In the genomic region with DNA sequence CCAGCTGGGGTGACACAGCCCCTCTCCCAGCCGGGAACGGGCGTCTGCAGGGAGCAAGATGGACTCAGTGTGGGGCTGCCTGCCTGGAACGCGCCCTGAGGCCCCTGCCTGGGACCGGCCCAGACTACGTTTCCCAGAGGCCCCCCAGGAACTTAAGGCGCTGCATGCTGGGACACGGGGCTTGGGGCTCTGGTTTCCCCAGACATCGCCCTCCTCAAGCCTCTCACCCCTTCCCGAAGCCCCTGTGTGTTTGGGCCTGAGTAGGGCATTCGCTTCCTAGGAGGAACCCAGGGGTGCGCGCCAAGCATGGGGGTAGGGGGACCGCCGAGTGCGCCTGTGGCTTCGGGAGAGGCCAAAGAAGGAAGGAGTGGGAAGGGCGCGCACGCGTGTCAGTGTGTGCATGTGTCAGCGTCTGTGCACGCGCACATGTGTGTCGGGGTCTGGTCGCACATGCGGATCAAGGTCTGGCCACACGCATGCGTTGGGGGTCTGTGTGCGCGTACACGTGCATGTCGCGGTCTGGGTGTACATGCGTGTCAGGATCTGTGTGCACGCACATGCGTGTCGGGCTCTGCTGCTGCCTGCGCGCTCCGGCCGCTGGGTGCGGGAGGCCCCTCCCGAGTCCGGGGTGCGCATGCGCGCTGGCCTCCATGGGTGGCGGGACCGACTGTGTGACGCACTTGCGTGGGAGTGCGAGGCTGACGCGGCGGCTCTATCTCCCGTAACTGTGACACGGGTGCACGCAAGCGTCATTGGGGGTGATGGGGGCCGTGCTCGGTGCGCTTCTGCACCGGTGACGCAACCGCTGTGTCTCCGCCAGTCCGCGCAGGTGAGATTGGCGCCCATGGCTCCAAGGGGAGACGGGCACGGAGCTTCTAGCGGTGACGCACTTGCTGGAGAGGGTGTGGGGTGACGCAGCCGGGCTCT, we compare ENCODE assay signal across 8 cellular contexts. TPM values are rescaled to one million over a fixed set of nuclear protein-coding genes. Genes with fewer than 3 reads are reported as not detected.
DNase-seq lines count a peak whose midpoint lies in the region; FAIRE-seq and TF ChIP-seq lines count a peak whose summit lies in the region.

No MANE protein-coding gene starts in this region.

- no peaks in the 10 kb centered on the region for H3K36me3 ChIP-seq in endothelial cell of umbilical vein (ENCODE audit: control insufficient read depth in 2 of 2, extremely low read depth in 1 of 2, insufficient read depth in 2 of 2, low read length in 2 of 2)

- no peaks in the 10 kb centered on the region for H3K27me3 ChIP-seq in endothelial cell of umbilical vein (ENCODE audit: control insufficient read depth in 2 of 2, insufficient read depth in 2 of 2, low read length in 2 of 2)

- H3K4me3 ChIP-seq in endothelial cell of umbilical vein (replicated peaks in 1 of 3; ENCODE audit: insufficient read depth in 1 of 3, low read depth in 1 of 3, low read length in 3 of 3) = peak overlapping the region; percentile 8 to 57 (median 57)

- no peak for TF ChIP-seq CTCF in endothelial cell of umbilical vein (IDR thresholded peaks at IDR 0.05; ENCODE audit: extremely low read depth in 1 of 2, insufficient read depth in 1 of 2, low read depth in 1 of 2, low read length in 2 of 2)

- POLR2A ChIA-PET in endothelial cell of umbilical vein (lab: Charles Lee) = interaction anchor here (0.5 kb wide), 1 partner anchor 25 kb away, joined by 4 read pairs; no protein-coding TSS in a partner anchor

- no peaks in the 10 kb centered on the region for H3K9me1 ChIP-seq in endothelial cell of umbilical vein (replicated peaks; ENCODE audit: control insufficient read depth, extremely low read depth, insufficient read depth, low read length)

- peak overlapping the region; percentile 35 for H3K4me2 ChIP-seq in endothelial cell of umbilical vein (ENCODE audit: insufficient read depth, low read length)

- H4K20me1 ChIP-seq in endothelial cell of umbilical vein (replicated peaks; ENCODE audit: control insufficient read depth, extremely low read depth, insufficient read depth, low read length) = no peaks in the 10 kb centered on the region

- peak overlapping the region; percentile 64 for H3K9ac ChIP-seq in endothelial cell of umbilical vein (replicated peaks; ENCODE audit: extremely low read depth, insufficient read depth, low read length)

- CTCF ChIA-PET in endothelial cell of umbilical vein (lab: Charles Lee) = no interaction called here

- H3K4me1 ChIP-seq in endothelial cell of umbilical vein (ENCODE audit: control insufficient read depth, extremely low read depth, insufficient read depth, low read length) = no peaks in the 10 kb centered on the region

- peak overlapping the region; percentile 91 for H2AFZ ChIP-seq in endothelial cell of umbilical vein (ENCODE audit: low read depth, low read length)

- DNase-seq in EH (ENCODE audit: low read depth) (peak; percentile 86), H54 (ENCODE audit: insufficient read length, low spot score) (peak; percentile 79), NCI-H2107 treated with DMSO at 0.1 percent for 48 hours (lab: John Stamatoyannopoulos, UW; ENCODE audit: unreplicated experiment) (peak; percentile 3), endothelial cell of umbilical vein (ENCODE audit: low read depth, low spot score) (peak; percentile 82), mucosa of gallbladder (ENCODE audit: low spot score) (peak; percentile 89), NCI-H510A treated with DMSO at 0.1 percent for 48 hours (lab: John Stamatoyannopoulos, UW) (no peak)
- DNase-seq in activated CD8-positive, alpha-beta memory T cell treated with anti-CD3 and anti-CD28 coated beads, Interleukin-2, amount 50 U/mL, for 24 hours (ENCODE audit: extremely low read depth) = peak; percentile 69
- DNase-seq in stimulated activated CD8-positive, alpha-beta memory T cell treated with anti-CD3 and anti-CD28 coated beads, Interleukin-7, amount 100 ng/mL, for 4 hours (ENCODE audit: low read depth in 2 of 2) = peak; percentile 88 to 92

- intact Hi-C loops in endothelial cell of umbilical vein (cut with micrococcal nuclease) = no loop called here

- peak overlapping the region; percentile 12 for H3K27ac ChIP-seq in endothelial cell of umbilical vein (ENCODE audit: insufficient read depth, low read depth, low read length)

- no peaks in the 10 kb centered on the region for H3K9me3 ChIP-seq in endothelial cell of umbilical vein (replicated peaks; ENCODE audit: control insufficient read depth, insufficient read depth, low read length)

- FAIRE-seq in H54 (lab: Jason Lieb, UNC) = no peak
- FAIRE-seq in endothelial cell of umbilical vein (lab: Jason Lieb, UNC) = no peak

- dilution Hi-C loops in endothelial cell of umbilical vein (cut with MboI; ENCODE audit: extremely low pct_ligation_motif_present, low sequenced_read_pairs) = no loop called here

- BruUV-seq in endothelial cell of umbilical vein (replicated peaks; lab: Mats Ljungman, UMichigan) = no TSS peak

- no peaks in the 10 kb centered on the region for H3K79me2 ChIP-seq in endothelial cell of umbilical vein (ENCODE audit: control insufficient read depth, insufficient read depth, low read length)

- peak; percentile 74 for TF ChIP-seq POLR2A in H54 (IDR thresholded peaks at IDR 0.05; ENCODE audit: low read depth, low read length)
- TF ChIP-seq POLR2A in endothelial cell of umbilical vein (IDR thresholded peaks at IDR 0.05; ENCODE audit: low read depth, low read length) = no peak

TF ChIP-seq in endothelial cell of umbilical vein, 7 proteins besides CTCF, POLR2A, EP300 and RAD21:
- TF ChIP-seq GATA2 (IDR thresholded peaks at IDR 0.05; ENCODE audit: insufficient read depth, insufficient read length, low read depth, low read length) (no peak), FOS (IDR thresholded peaks at IDR 0.05; ENCODE audit: borderline replicate concordance, insufficient read depth, low read length) (no peak), MYC (IDR thresholded peaks at IDR 0.05; ENCODE audit: low read depth, low read length) (no peak), EZH2 (IDR thresholded peaks at IDR 0.05; ENCODE audit: borderline replicate concordance, low read depth, low read length, severe bottlenecking) (no peak), POLR2AphosphoS5 (IDR thresholded peaks at IDR 0.05; ENCODE audit: insufficient read depth, low read depth, low read length) (peak; percentile 19), JUN (IDR thresholded peaks at IDR 0.05; ENCODE audit: borderline replicate concordance, insufficient read depth, insufficient read length, low read depth) (no peak)
- TF ChIP-seq, protein P1, sequence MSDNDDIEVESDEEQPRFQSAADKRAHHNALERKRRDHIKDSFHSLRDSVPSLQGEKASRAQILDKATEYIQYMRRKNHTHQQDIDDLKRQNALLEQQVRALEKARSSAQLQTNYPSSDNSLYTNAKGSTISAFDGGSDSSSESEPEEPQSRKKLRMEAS (IDR thresholded peaks at IDR 0.05; ENCODE audit: insufficient read depth, insufficient read length) = peak; percentile 69

RNA-seq across cellular contexts. Expression of a gene that starts 16.2 kb away (rescaled TPM):
- total RNA-seq in endothelial cell of umbilical vein = 11.2 TPM in 2 replicates
- polyA plus RNA-seq in endothelial cell of umbilical vein = 3.9 and 6.2 TPM in 2 replicates
- 2.3 and 3.6 TPM in 2 replicates for polyA plus RNA-seq in endothelial cell of umbilical vein (2011; cell fraction: cytosol; rRNA removed)
- polyA plus RNA-seq in endothelial cell of umbilical vein (2011; cell fraction: nucleus; rRNA removed) = 18.4 and 27.7 TPM in 2 replicates
- 6.9 and 7.0 TPM in 2 replicates for polyA plus RNA-seq in endothelial cell of umbilical vein (2012)
- 6.4 and 9.2 TPM in 2 replicates for polyA minus RNA-seq in endothelial cell of umbilical vein
- polyA minus RNA-seq in endothelial cell of umbilical vein (2011; cell fraction: cytosol; rRNA and poly(A)+ RNA removed) = 5.1 TPM
- polyA minus RNA-seq in endothelial cell of umbilical vein (2011; cell fraction: nucleus; rRNA and poly(A)+ RNA removed) = 10.5 and 11.8 TPM in 2 replicates
- 27.0 TPM for total RNA-seq in mucosa of gallbladder
